In genomic region chr4:86971355-86971683, GRCh38 we compare ENCODE assay signal across 24 cellular contexts. TPM values are rescaled to one million over a fixed set of nuclear protein-coding genes. Genes with fewer than 3 reads are reported as not detected.
A peak's percentile ranks its signal among the peaks of the same experiment; 100 is the strongest.
DNase-seq lines count a peak whose midpoint lies in the region; ATAC-seq, FAIRE-seq and TF ChIP-seq lines count a peak whose summit lies in the region.
"Had no signal": no experiment of that assay in that cellular context is flagged by ENCODE, and none has a peak within 500 bp of the region (broad histone marks: within the 10 kb centered on the region; RNA-seq: fewer than 3 reads in every experiment).

No MANE protein-coding gene starts in this region.

- no peak overlapping the region for H3K9ac ChIP-seq in HepG2 (ENCODE audit: insufficient read depth, low read depth, low read length)
- no peak overlapping the region for H3K9ac ChIP-seq in smooth muscle cell (ENCODE audit: low read depth)

- TF ChIP-seq EP300 in HepG2 (IDR thresholded peaks at IDR 0.05; ENCODE audit: low read depth in 2 of 2, low read length in 2 of 2) (no peak), HepG2 (CRISPR knock-in tag; IDR thresholded peaks at IDR 0.05; ENCODE audit: borderline replicate concordance) (no peak)

- POLR2A ChIA-PET in HepG2 (lab: Yijun Ruan, JAX) = interaction anchor here (1.7 to 5.3 kb wide), 2 partner anchors 35 to 36 kb away, joined by 6 to 22 read pairs; partner anchors contain the start of gene AFF1

- H3K4me1 ChIP-seq in HepG2 (ENCODE audit: insufficient read depth, low read length) (peaks cover 64% of the 10 kb centered on the region), right lobe of liver (peaks cover 0 to 42% (median 12%) of the 10 kb centered on the region in 4 donors), smooth muscle cell (ENCODE audit: low read depth) (peaks cover 11% of the 10 kb centered on the region)

- no peak for TF ChIP-seq CTCF in HepG2 (CRISPR knock-in tag; IDR thresholded peaks at IDR 0.05)
- TF ChIP-seq CTCF in right lobe of liver (IDR thresholded peaks at IDR 0.05) = no peak
- TF ChIP-seq CTCF in smooth muscle cell (IDR thresholded peaks at IDR 0.05; ENCODE audit: borderline replicate concordance, insufficient read depth, poor library complexity, severe bottlenecking) = no peak
- no peak for TF ChIP-seq CTCF in osteocyte (IDR thresholded peaks at IDR 0.05)

- H3K9me3 Mint-ChIP-seq in activated CD4-positive, alpha-beta T cell treated with anti-CD3 and anti-CD28 coated beads, Interleukin-2, amount 10 ng/mL, durations not matched to agents 24 days and 14 days = no peaks in the 10 kb centered on the region
- H3K9me3 Mint-ChIP-seq in activated naive CD8-positive, alpha-beta T cell treated with anti-CD3 and anti-CD28 coated beads, Interleukin-2, amount 50 U/mL, for 24 hours = no peaks in the 10 kb centered on the region
- no peaks in the 10 kb centered on the region for H3K9me3 Mint-ChIP-seq in osteocyte (ENCODE audit: unreplicated experiment)
- H3K9me3 Mint-ChIP-seq: CD4-positive, alpha-beta memory T cell; IgD-negative memory B cell had no signal

- H3K27ac Mint-ChIP-seq in activated CD4-positive, alpha-beta T cell treated with anti-CD3 and anti-CD28 coated beads, Interleukin-2, amount 10 ng/mL, durations not matched to agents 24 days and 14 days = peak overlapping the region; percentile 2
- no peak overlapping the region for H3K27ac Mint-ChIP-seq in activated naive CD8-positive, alpha-beta T cell treated with anti-CD3 and anti-CD28 coated beads, Interleukin-2, amount 50 U/mL, for 24 hours
- no peak overlapping the region for H3K27ac Mint-ChIP-seq in osteocyte (ENCODE audit: unreplicated experiment)
- H3K27ac Mint-ChIP-seq: IgD-negative memory B cell had no signal

- H3K36me3 ChIP-seq in HepG2 (replicated peaks in 1 of 2; ENCODE audit: control insufficient read depth in 1 of 2, insufficient read depth in 2 of 2, low read length in 2 of 2) = peaks cover 0 to 4% of the 10 kb centered on the region in 2 experiments; a peak in 2 of 5 replicates
- no peaks in the 10 kb centered on the region for H3K36me3 ChIP-seq in right lobe of liver
- no peaks in the 10 kb centered on the region for H3K36me3 ChIP-seq in smooth muscle cell (ENCODE audit: low read depth)
- H3K36me3 ChIP-seq: BE2C, MG63 had no signal

- H3K4me1 Mint-ChIP-seq in activated CD4-positive, alpha-beta T cell treated with anti-CD3 and anti-CD28 coated beads, Interleukin-2, amount 10 ng/mL, durations not matched to agents 24 days and 14 days = peaks cover 32% of the 10 kb centered on the region
- peaks cover 48% of the 10 kb centered on the region for H3K4me1 Mint-ChIP-seq in activated naive CD8-positive, alpha-beta T cell treated with anti-CD3 and anti-CD28 coated beads, Interleukin-2, amount 50 U/mL, for 24 hours
- peaks cover 22% of the 10 kb centered on the region for H3K4me1 Mint-ChIP-seq in osteocyte (ENCODE audit: unreplicated experiment)

- intact Hi-C loops in activated CD4-positive, alpha-beta T cell treated with anti-CD3 and anti-CD28 coated beads, Interleukin-2, amount 10 ng/mL, durations not matched to agents 24 days and 14 days (cut with micrococcal nuclease) = no loop called here
- intact Hi-C loops in HepG2 (cut with micrococcal nuclease; ENCODE audit: unreplicated experiment) = no loop called here
- intact Hi-C loops in right lobe of liver (cut with DNase I) = no loop called here

- TF ChIP-seq POLR2A in HepG2 (IDR thresholded peaks at IDR 0.05; ENCODE audit: insufficient read depth in 1 of 2, low read depth in 2 of 2, low read length in 2 of 2) (no peak), right lobe of liver (IDR thresholded peaks at IDR 0.05) (no peak)

- H4K20me1 ChIP-seq in HepG2 (ENCODE audit: insufficient read depth, low read length) = no peaks in the 10 kb centered on the region
- no peaks in the 10 kb centered on the region for H4K20me1 ChIP-seq in smooth muscle cell (ENCODE audit: low read depth)

- H3K4me3 ChIP-seq in HepG2 (replicated peaks in 1 of 3; ENCODE audit: insufficient read depth in 1 of 3, low read depth in 2 of 3, low read length in 3 of 3) = no peak overlapping the region
- H3K4me3 ChIP-seq in right lobe of liver = no peak overlapping the region
- H3K4me3 ChIP-seq in smooth muscle cell = no peak overlapping the region
- H3K4me3 ChIP-seq: MG63 had no signal

- H3K4me3 Mint-ChIP-seq in activated CD4-positive, alpha-beta T cell treated with anti-CD3 and anti-CD28 coated beads, Interleukin-2, amount 10 ng/mL, durations not matched to agents 24 days and 14 days = no peak overlapping the region
- no peak overlapping the region for H3K4me3 Mint-ChIP-seq in activated naive CD8-positive, alpha-beta T cell treated with anti-CD3 and anti-CD28 coated beads, Interleukin-2, amount 50 U/mL, for 24 hours
- H3K4me3 Mint-ChIP-seq in osteocyte (ENCODE audit: unreplicated experiment) = no peak overlapping the region
- H3K4me3 Mint-ChIP-seq: IgD-negative memory B cell had no signal

- H3K79me2 ChIP-seq in HepG2 (ENCODE audit: insufficient read depth, low read length) (peaks cover 67% of the 10 kb centered on the region), smooth muscle cell (ENCODE audit: low read depth) (no peaks in the 10 kb centered on the region)

- no peaks in the 10 kb centered on the region for H3K27me3 Mint-ChIP-seq in activated CD4-positive, alpha-beta T cell treated with anti-CD3 and anti-CD28 coated beads, Interleukin-2, amount 10 ng/mL, durations not matched to agents 24 days and 14 days
- no peaks in the 10 kb centered on the region for H3K27me3 Mint-ChIP-seq in activated naive CD8-positive, alpha-beta T cell treated with anti-CD3 and anti-CD28 coated beads, Interleukin-2, amount 50 U/mL, for 24 hours
- no peaks in the 10 kb centered on the region for H3K27me3 Mint-ChIP-seq in osteocyte (ENCODE audit: unreplicated experiment)
- H3K27me3 Mint-ChIP-seq: CD4-positive, alpha-beta memory T cell; IgD-negative memory B cell had no signal

- H3F3A ChIP-seq in smooth muscle cell (ENCODE audit: low read depth) = no peaks in the 10 kb centered on the region

- BruUV-seq in HepG2 (replicated peaks; lab: Mats Ljungman, UMichigan) = no TSS peak

- DNase-seq in activated CD4-positive, alpha-beta T cell treated with anti-CD3 and anti-CD28 coated beads, Interleukin-2, amount 10 ng/mL, durations not matched to agents 24 days and 14 days = no peak
- no peak for DNase-seq in activated CD4-positive, alpha-beta T cell treated with anti-CD3 and anti-CD28 coated beads, Interleukin-2, amount 50 U/mL, for 1 hour
- DNase-seq in HepG2 (ENCODE audit: low spot score) = no peak
- no peak for DNase-seq in right lobe of liver
- no peak for DNase-seq in activated naive CD8-positive, alpha-beta T cell treated with anti-CD3 and anti-CD28 coated beads, Interleukin-2, amount 50 U/mL, for 24 hours
- no peak for DNase-seq in smooth muscle cell (lab: John Stamatoyannopoulos, UW; ENCODE audit: unreplicated experiment)
- DNase-seq in osteocyte (ENCODE audit: extremely low spot score, unreplicated experiment) = no peak
- DNase-seq: CD4-positive, alpha-beta memory T cell; DMS153; GF-D8; HCEC 1CT; Kasumi-1; MG63; NCI-H1048; NCI-H1436 treated with DMSO at 0.1 percent for 48 hours; NCI-H2029 treated with DMSO at 0.1 percent for 48 hours; NCI-H2171; NCI-H526 had no signal

- H3K4me2 ChIP-seq in HepG2 (ENCODE audit: low read depth, low read length) (no peak overlapping the region), smooth muscle cell (no peak overlapping the region)

- H3K27me3 ChIP-seq in HepG2 (ENCODE audit: control insufficient read depth in 1 of 2, insufficient read depth in 2 of 2, low read length in 2 of 2) = no peaks in the 10 kb centered on the region
- H3K27me3 ChIP-seq in right lobe of liver = no peaks in the 10 kb centered on the region
- H3K27me3 ChIP-seq in smooth muscle cell (ENCODE audit: low read depth) = no peaks in the 10 kb centered on the region
- H3K27me3 ChIP-seq: BE2C, MG63 had no signal

- FAIRE-seq in HepG2 (lab: Jason Lieb, UNC) = no peak
- FAIRE-seq: HTR-8/SVneo, RCC 7860 had no signal

- no peak for TF ChIP-seq RAD21 in HepG2 (CRISPR knock-in tag; IDR thresholded peaks at IDR 0.05)

- ATAC-seq in HepG2 (no peak), right lobe of liver (no peak), GM21786 (IDR thresholded peaks at IDR 0.05; ENCODE audit: unreplicated experiment) (no peak)
- peak; percentile 82 for ATAC-seq in activated naive CD8-positive, alpha-beta T cell treated with anti-CD3 and anti-CD28 coated beads, Interleukin-2, amount 50 U/mL, for 24 hours
- ATAC-seq: Right ventricle myocardium inferior had no signal

- H2AFZ ChIP-seq in HepG2 (ENCODE audit: low read length) (no peak overlapping the region), smooth muscle cell (ENCODE audit: low read depth) (no peak overlapping the region)

- H3K27ac ChIP-seq in HepG2 (ENCODE audit: extremely low read length, insufficient read depth, low read length) (peak overlapping the region; percentile 6), right lobe of liver (no peak overlapping the region), smooth muscle cell (ENCODE audit: low read depth) (no peak overlapping the region)

- in situ Hi-C loops in HepG2 (cut with HindIII; ENCODE audit: extremely low pct_ligation_motif_present, low pct_unique_long_range_greater_than_20kb) = no loop called here

- CTCF ChIA-PET in HepG2 (lab: Yijun Ruan, JAX; ENCODE audit: low intra/inter-chr PET ratio, low total read pairs) = no interaction called here

- peaks cover 5% of the 10 kb centered on the region for H3K36me3 Mint-ChIP-seq in activated CD4-positive, alpha-beta T cell treated with anti-CD3 and anti-CD28 coated beads, Interleukin-2, amount 10 ng/mL, durations not matched to agents 24 days and 14 days (ENCODE audit: low read depth)
- H3K36me3 Mint-ChIP-seq in activated naive CD8-positive, alpha-beta T cell treated with anti-CD3 and anti-CD28 coated beads, Interleukin-2, amount 50 U/mL, for 24 hours (ENCODE audit: low read depth) = peaks cover 2% of the 10 kb centered on the region
- H3K36me3 Mint-ChIP-seq in osteocyte (ENCODE audit: unreplicated experiment) = no peaks in the 10 kb centered on the region
- H3K36me3 Mint-ChIP-seq: IgD-negative memory B cell had no signal

- H3K9me3 ChIP-seq in HepG2 (ENCODE audit: low read length) (no peaks in the 10 kb centered on the region), right lobe of liver (no peaks in the 10 kb centered on the region), smooth muscle cell (replicated peaks; ENCODE audit: low read depth) (no peaks in the 10 kb centered on the region)
- H3K9me3 ChIP-seq: BE2C, MG63 had no signal

RNA-seq across cellular contexts. Expression of gene AFF1, which starts 36.5 kb away (rescaled TPM):
- total RNA-seq in activated CD4-positive, alpha-beta T cell treated with anti-CD3 and anti-CD28 coated beads, Interleukin-2, amount 10 ng/mL, durations not matched to agents 24 days and 14 days = 44.0 and 44.3 TPM in 2 replicates
- total RNA-seq in HepG2 (2016; rRNA removed; fragmentation: Illumina TruSeq; extraction: Trizol) = 15.9 and 19.6 TPM in 2 replicates
- 65.4 and 76.1 TPM in 2 replicates for total RNA-seq in HepG2 (2016; cell fraction: cytosol; rRNA removed; fragmentation: Illumina TruSeq; extraction: Trizol; ENCODE audit: low read depth)
- 14.5 and 14.6 TPM in 2 replicates for total RNA-seq in HepG2 (2016; cell fraction: insoluble cytoplasmic fraction; rRNA removed; fragmentation: Illumina TruSeq; extraction: Trizol)
- total RNA-seq in HepG2 (2016; cell fraction: membrane; rRNA removed; fragmentation: Illumina TruSeq; extraction: Trizol) = 51.6 and 53.5 TPM in 2 replicates
- total RNA-seq in HepG2 (2016; cell fraction: nucleus; rRNA removed; fragmentation: Illumina TruSeq; extraction: Trizol) = 25.2 and 33.9 TPM in 2 replicates
- 13.8 and 15.5 TPM in 2 replicates for polyA plus RNA-seq in HepG2 (2011; rRNA removed)
- polyA plus RNA-seq in HepG2 (2011; cell fraction: cytosol; rRNA removed) = 7.7 and 8.8 TPM in 2 replicates
- polyA plus RNA-seq in HepG2 (2011; cell fraction: nucleus; rRNA removed) = 33.4 and 42.0 TPM in 2 replicates
- 13.2 and 14.7 TPM in 2 replicates for polyA plus RNA-seq in HepG2 (2012)
- 1.8 TPM in 2 replicates for polyA plus RNA-seq in HepG2 (2016; cell fraction: cytosol; fragmentation: Illumina TruSeq; extraction: Trizol; ENCODE audit: low read depth)
- 10.9 and 12.7 TPM in 2 replicates for polyA plus RNA-seq in HepG2 (2016; cell fraction: insoluble cytoplasmic fraction; fragmentation: Illumina TruSeq; extraction: Trizol; ENCODE audit: low read depth)
- polyA plus RNA-seq in HepG2 (2016; cell fraction: membrane; fragmentation: Illumina TruSeq; extraction: Trizol; ENCODE audit: low read depth) = 1.7 and 2.9 TPM in 2 replicates
- 16.5 and 19.7 TPM in 2 replicates for polyA plus RNA-seq in HepG2 (2016; cell fraction: nucleus; fragmentation: Illumina TruSeq; extraction: Trizol; ENCODE audit: insufficient read depth, low read depth)
- 65.4 and 78.4 TPM in 2 replicates for polyA minus RNA-seq in HepG2 (2011; rRNA and poly(A)+ RNA removed; ENCODE audit: low replicate concordance)
- 32.3 and 37.4 TPM in 2 replicates for polyA minus RNA-seq in HepG2 (2011; cell fraction: cytosol; rRNA and poly(A)+ RNA removed)
- 92.7 and 94.2 TPM in 2 replicates for polyA minus RNA-seq in HepG2 (2011; cell fraction: nucleus; rRNA and poly(A)+ RNA removed)
- total RNA-seq in right lobe of liver = 10 to 100 TPM; 23.8 to 39.6 (median 34.9) TPM
- total RNA-seq in smooth muscle cell = 17.7 and 22.0 TPM in 2 replicates
- polyA plus RNA-seq in smooth muscle cell = 6.6 and 12.7 TPM in 2 replicates
- 29.3 and 39.3 TPM in 2 replicates for total RNA-seq in osteocyte
